Comparison of ENCODE assay signal across 9 cellular contexts in genomic region chrX:79138658-79139241, GRCh38. TPM values are rescaled to one million over a fixed set of nuclear protein-coding genes. Genes with fewer than 3 reads are reported as not detected.
A peak's percentile ranks its signal among the peaks of the same experiment; 100 is the strongest.
DNase-seq lines count a peak whose midpoint lies in the region; ATAC-seq and TF ChIP-seq lines count a peak whose summit lies in the region.
"Had no signal": no experiment of that assay in that cellular context is flagged by ENCODE, and none has a peak within 500 bp of the region (broad histone marks: within the 10 kb centered on the region; RNA-seq: fewer than 3 reads in every experiment).

No MANE protein-coding gene starts in this region.

- peak overlapping the region; percentile 83 for H3K4me2 ChIP-seq in Loucy (ENCODE audit: low read depth, low read length, poor library complexity, severe bottlenecking)

- intact Hi-C loops in A673 (cut with micrococcal nuclease; ENCODE audit: unreplicated experiment): no loop called here

- H3F3A ChIP-seq in Loucy (ENCODE audit: low read depth): peaks cover 9% of the 10 kb centered on the region; the same call in 1 of the 2 replicates

- H3K9me2 ChIP-seq in Loucy (replicated peaks; ENCODE audit: low read depth, low read length): no peaks in the 10 kb centered on the region

- ATAC-seq in GM18858 (IDR thresholded peaks at IDR 0.05; ENCODE audit: unreplicated experiment): peak; percentile 94
- ATAC-seq in HG02588 (IDR thresholded peaks at IDR 0.05; ENCODE audit: unreplicated experiment): peak; percentile 89
- ATAC-seq in memory B cell (ENCODE audit: low read depth): peak; percentile 90

- peak overlapping the region; percentile 90 for H3K9ac ChIP-seq in Loucy (ENCODE audit: low read depth, low read length, poor library complexity, severe bottlenecking)

- no peaks in the 10 kb centered on the region for H3K9me3 ChIP-seq in Loucy (ENCODE audit: insufficient read depth, low read depth, low read length)
- no peaks in the 10 kb centered on the region for H3K9me3 ChIP-seq in A673 (ENCODE audit: low read depth, low read length, poor library complexity, severe bottlenecking)

- H3K4me1 Mint-ChIP-seq in memory B cell (peaks cover 19% of the 10 kb centered on the region), HFFc6 (ENCODE audit: low read depth) (no peaks in the 10 kb centered on the region)

- no TSS peak for BruUV-seq in A673 (replicated peaks; lab: Mats Ljungman, UMichigan)

- peak overlapping the region; percentile 90 for H3K27ac Mint-ChIP-seq in memory B cell
- H3K27ac Mint-ChIP-seq in HFFc6: no peak overlapping the region

- peaks cover 7% of the 10 kb centered on the region for H3K36me3 Mint-ChIP-seq in memory B cell
- no peaks in the 10 kb centered on the region for H3K36me3 Mint-ChIP-seq in HFFc6 (ENCODE audit: low read depth)

- H3K4me1 ChIP-seq in Loucy (ENCODE audit: insufficient read depth, low read length, poor library complexity, severe bottlenecking): peaks cover 46% of the 10 kb centered on the region
- H3K4me1 ChIP-seq in A673 (ENCODE audit: insufficient read depth, low read length, poor library complexity, severe bottlenecking): no peaks in the 10 kb centered on the region

- peak overlapping the region; percentile 58 for H3K4me3 Mint-ChIP-seq in memory B cell
- H3K4me3 Mint-ChIP-seq in HFFc6: no peak overlapping the region

- TF ChIP-seq CTCF in Loucy (conservative IDR thresholded peaks at IDR 0.05; ENCODE audit: low read length) (no peak), HFFc6 (IDR thresholded peaks at IDR 0.05) (no peak), RWPE1 (conservative IDR thresholded peaks at IDR 0.05; ENCODE audit: low read depth) (no peak), A673 (conservative IDR thresholded peaks at IDR 0.05; ENCODE audit: low read depth, low read length) (no peak)

- H3K79me2 ChIP-seq in Loucy (ENCODE audit: insufficient read depth, low read length): no peaks in the 10 kb centered on the region

- H3K27me3 Mint-ChIP-seq in memory B cell: no peaks in the 10 kb centered on the region
- H3K27me3 Mint-ChIP-seq in HFFc6 (ENCODE audit: insufficient read depth): no peaks in the 10 kb centered on the region; the same call in 1 of the 2 replicates

- H3K27ac ChIP-seq in RWPE1 (no peak overlapping the region), A673 (ENCODE audit: low read depth, low read length, poor library complexity, severe bottlenecking) (no peak overlapping the region)

- POLR2A ChIA-PET in RWPE1 (lab: Yijun Ruan, JAX; ENCODE audit: low non-redundant PET) (no interaction called here), A673 (lab: Charles Lee; ENCODE audit: low non-redundant PET) (no interaction called here)

- no peaks in the 10 kb centered on the region for H4K20me1 ChIP-seq in Loucy (ENCODE audit: insufficient read depth, low read length, poor library complexity, severe bottlenecking)

- H3K27me3 ChIP-seq in Loucy (ENCODE audit: insufficient read depth, low read length, poor library complexity, severe bottlenecking): no peaks in the 10 kb centered on the region
- H3K27me3 ChIP-seq in A673 (replicated peaks; ENCODE audit: insufficient read depth, low read depth, low read length, poor library complexity): no peaks in the 10 kb centered on the region

- H3K36me3 ChIP-seq in Loucy (ENCODE audit: insufficient read depth, low read length) (no peaks in the 10 kb centered on the region), A673 (ENCODE audit: insufficient read depth, low read length, poor library complexity, severe bottlenecking) (no peaks in the 10 kb centered on the region)

- peak overlapping the region; percentile 64 for H3K4me3 ChIP-seq in Loucy (ENCODE audit: low read length, poor library complexity, severe bottlenecking)
- no peak overlapping the region for H3K4me3 ChIP-seq in A673 (ENCODE audit: low read depth, low read length, poor library complexity, severe bottlenecking)

- no peak overlapping the region for H2AFZ ChIP-seq in Loucy (ENCODE audit: low read length)

- CTCF ChIA-PET in RWPE1 (lab: Yijun Ruan, JAX): no interaction called here
- CTCF ChIA-PET in A673 (lab: Charles Lee): no interaction called here

- DNase-seq in memory B cell (ENCODE audit: low spot score in 2 of 2): peak; percentile 29 to 52
- DNase-seq in epidermal melanocyte (ENCODE audit: insufficient read length, low spot score): no peak
- DNase-seq in HFFc6: no peak
- DNase-seq in RWPE1 (ENCODE audit: low spot score): no peak
- no peak for DNase-seq in A673 (ENCODE audit: low spot score)

- peaks cover 4% of the 10 kb centered on the region for H3K9me3 Mint-ChIP-seq in memory B cell
- H3K9me3 Mint-ChIP-seq in HFFc6: peaks cover 5% of the 10 kb centered on the region; the same call in 1 of the 2 replicates

RNA-seq across cellular contexts. Expression of gene GPR174, which starts 5.7 kb away (rescaled TPM):
- not detected for total RNA-seq in HFFc6 (2021; fragmentation: NEBNext Ultra II Directional; extraction: Animal tissue kit (Norgen Biotek cat#: 25700))
- total RNA-seq in A673 (2021): 27.1 and 31.7 TPM in 2 replicates
- total RNA-seq: HT1080 had no signal

Comparison
In these comparisons a context has a peak if more than half of its experiments do, and no peak if none do; other contexts are left out.
1. DNase-seq: peak in memory B cell (2 of 2); none in epidermal melanocyte (single experiment), HFFc6 (single experiment), RWPE1 (single experiment) and A673 (single experiment).
2. RNA of gene GPR174, which starts 5.7 kb away (total RNA-seq): 27.1 to 31.7 TPM in A673; not detected in HFFc6; every median in the first group is over 10 times any median in the second.
3. Peak in every context shown above with its lines, with median percentiles within 50 percentile points of each other: ATAC-seq.